Comparison of ENCODE assay signal across 18 cellular contexts in genomic region chr11:72688929-72689328, GRCh38. TPM values are rescaled to one million over a fixed set of nuclear protein-coding genes. Genes with fewer than 3 reads are reported as not detected.
DNase-seq lines count a peak whose midpoint lies in the region; ATAC-seq, FAIRE-seq and TF ChIP-seq lines count a peak whose summit lies in the region.
"Had no signal": no experiment of that assay in that cellular context is flagged by ENCODE, and none has a peak within 500 bp of the region (broad histone marks: within the 10 kb centered on the region; RNA-seq: fewer than 3 reads in every experiment).

No MANE protein-coding gene starts in this region.

- H4K20me1 ChIP-seq in BLaER1 = peaks cover 90% of the 10 kb centered on the region

- no peak for ATAC-seq in effector memory CD8-positive, alpha-beta T cell (replicated peaks)
- ATAC-seq in GM21528 (IDR thresholded peaks at IDR 0.05; ENCODE audit: low FRiP score, unreplicated experiment) (no peak), HG03565 (IDR thresholded peaks at IDR 0.05; ENCODE audit: unreplicated experiment) (no peak)
- ATAC-seq: CD8-positive, alpha-beta T cell; PC-3 had no signal

- 0 out of 2 replicates have a peak overlapping the region, but pooled peaks have one; percentile 1 for H3K9ac ChIP-seq in BLaER1

- H3K4me3 ChIP-seq in BLaER1 (no peak overlapping the region), neutrophil (ENCODE audit: low read depth in 1 of 2, low read length in 1 of 2) (no peak overlapping the region)

- H3K27ac ChIP-seq in BLaER1 (no peak overlapping the region), neutrophil (peak overlapping the region; percentile 27)

- H3K36me3 Mint-ChIP-seq in effector memory CD8-positive, alpha-beta T cell (ENCODE audit: insufficient read depth) = peaks cover 44% of the 10 kb centered on the region
- H3K36me3 Mint-ChIP-seq in nephron progenitor cell (ENCODE audit: low read depth) = peaks cover 29% of the 10 kb centered on the region

- no peaks in the 10 kb centered on the region for H3K27me3 ChIP-seq in BLaER1
- no peaks in the 10 kb centered on the region for H3K27me3 ChIP-seq in neutrophil

- H3K4me1 ChIP-seq in BLaER1 = peaks cover 26% of the 10 kb centered on the region
- no peaks in the 10 kb centered on the region for H3K4me1 ChIP-seq in neutrophil (ENCODE audit: control insufficient read depth in 1 of 2, insufficient read depth in 1 of 2, low read depth in 1 of 2, low read length in 1 of 2)

- DNase-seq in GM12892 (ENCODE audit: insufficient read length) (no peak), nephron progenitor cell (no peak)
- no peak for DNase-seq in effector memory CD8-positive, alpha-beta T cell
- DNase-seq: ACHN; CD8-positive, alpha-beta T cell; DMS79; KG1; NCI-H1436 treated with DMSO at 0.1 percent for 48 hours; NCI-H2029 treated with DMSO at 0.1 percent for 48 hours; NCI-H510A; NCI-H774; PC-3 had no signal

- no peak overlapping the region for H3K4me3 Mint-ChIP-seq in effector memory CD8-positive, alpha-beta T cell
- no peak overlapping the region for H3K4me3 Mint-ChIP-seq in nephron progenitor cell
- H3K4me3 Mint-ChIP-seq: CD8-positive, alpha-beta T cell had no signal

- peak; percentile 69 for FAIRE-seq in GM12892 (lab: Jason Lieb, UNC)
- FAIRE-seq: D721Med, H1 had no signal

- no peaks in the 10 kb centered on the region for H3K9me3 Mint-ChIP-seq in effector memory CD8-positive, alpha-beta T cell
- no peaks in the 10 kb centered on the region for H3K9me3 Mint-ChIP-seq in nephron progenitor cell
- H3K9me3 Mint-ChIP-seq: CD8-positive, alpha-beta T cell had no signal

- H3K27me3 Mint-ChIP-seq in effector memory CD8-positive, alpha-beta T cell = no peaks in the 10 kb centered on the region
- no peaks in the 10 kb centered on the region for H3K27me3 Mint-ChIP-seq in nephron progenitor cell (ENCODE audit: low read depth, poor library complexity)

- H3K9me3 ChIP-seq in BLaER1 = no peaks in the 10 kb centered on the region
- H3K9me3 ChIP-seq in neutrophil = peaks cover 8% of the 10 kb centered on the region

- no peak overlapping the region for H3K4me2 ChIP-seq in BLaER1

- H3K4me1 Mint-ChIP-seq in effector memory CD8-positive, alpha-beta T cell (ENCODE audit: low read depth in 2 of 2) = peaks cover 16 to 20% of the 10 kb centered on the region in 2 donors
- H3K4me1 Mint-ChIP-seq in nephron progenitor cell = peaks cover 12% of the 10 kb centered on the region

- H3K27ac Mint-ChIP-seq in effector memory CD8-positive, alpha-beta T cell = peak overlapping the region; percentile 38 to 79
- H3K27ac Mint-ChIP-seq in nephron progenitor cell = no peak overlapping the region

- H3K36me3 ChIP-seq in BLaER1 (peaks cover 100% of the 10 kb centered on the region), neutrophil (peaks cover 100% of the 10 kb centered on the region)

- no peak for TF ChIP-seq POLR2A in GM12892 (IDR thresholded peaks at IDR 0.05; ENCODE audit: low read depth, low read length)

- TF ChIP-seq CTCF in neutrophil (IDR thresholded peaks at IDR 0.05) = no peak
- no peak for TF ChIP-seq CTCF in nephron progenitor cell (IDR thresholded peaks at IDR 0.05)

RNA-seq across cellular contexts. Expression of gene PDE2A, which starts 14.7 kb away (rescaled TPM):
- 1.7 TPM for polyA plus RNA-seq in GM12892 (2012; ENCODE audit: missing spikeins)
